In genomic region chr9:133331221-133331620, GRCh38 we compare ENCODE assay signal across 23 cellular contexts. TPM values are rescaled to one million over a fixed set of nuclear protein-coding genes. Genes with fewer than 3 reads are reported as not detected.
A peak's percentile ranks its signal among the peaks of the same experiment; 100 is the strongest.
DNase-seq lines count a peak whose midpoint lies in the region; ATAC-seq, FAIRE-seq and TF ChIP-seq lines count a peak whose summit lies in the region.
"Had no signal": no experiment of that assay in that cellular context is flagged by ENCODE, and none has a peak within 500 bp of the region (broad histone marks: within the 10 kb centered on the region; RNA-seq: fewer than 3 reads in every experiment).

No MANE protein-coding gene starts in this region.

- ATAC-seq in activated B cell treated with CpG ODN at 0.5 μM for 24 hours (ENCODE audit: low read depth) (no peak), K562 (no peak), HG03139 (IDR thresholded peaks at IDR 0.05; ENCODE audit: unreplicated experiment) (no peak)
- ATAC-seq: GM23338, left ventricle myocardium superior, mucosa of descending colon had no signal

- no peaks in the 10 kb centered on the region for H3K9me1 ChIP-seq in K562 (ENCODE audit: control insufficient read depth, insufficient read depth, low read length)

- FAIRE-seq in K562 (lab: Jason Lieb, UNC) = no peak
- FAIRE-seq: G401.6, GM19239 had no signal

- peaks cover 4 to 34% of the 10 kb centered on the region in 2 experiments; a peak in 4 of 5 replicates for H3K4me1 ChIP-seq in K562 (replicated peaks in 1 of 2; ENCODE audit: control insufficient read depth in 2 of 2, insufficient read depth in 2 of 2, low read length in 2 of 2)
- H3K4me1 ChIP-seq: SJCRH30 had no signal

- no peak overlapping the region for H3K4me3 Mint-ChIP-seq in activated B cell treated with CpG ODN at 0.5 μM for 24 hours
- H3K4me3 Mint-ChIP-seq: CD4-positive, alpha-beta T cell; GM23338; immature natural killer cell had no signal

- H3K79me2 ChIP-seq in K562 (ENCODE audit: control insufficient read depth, insufficient read depth, low read length) = peaks cover 35% of the 10 kb centered on the region

- peaks cover 4% of the 10 kb centered on the region; the same call in 1 of the 2 replicates for H4K20me1 ChIP-seq in K562 (replicated peaks; ENCODE audit: control insufficient read depth, insufficient read depth, low read length)

- TF ChIP-seq POLR2A in K562 (conservative IDR thresholded peaks at IDR 0.05) = no peak

- H3K27me3 ChIP-seq in K562 (ENCODE audit: control insufficient read depth in 2 of 2, insufficient read depth in 2 of 2, low read length in 2 of 2) = no peaks in the 10 kb centered on the region; a peak in 1 of 5 replicates
- H3K27me3 ChIP-seq: breast epithelium, SJCRH30, tibial nerve had no signal

- H3K9me3 ChIP-seq in K562 (replicated peaks; ENCODE audit: control insufficient read depth, insufficient read depth, low read depth, low read length) = 0 out of 2 replicates have a peak, but pooled peaks cover 1% of the 10 kb centered on the region
- H3K9me3 ChIP-seq: breast epithelium, mucosa of descending colon, SJCRH30, tibial nerve had no signal

- POLR2A ChIA-PET in activated B cell treated with CpG ODN at 0.5 μM for 24 hours (lab: Charles Lee) (interaction anchor here (0.7 to 2.0 kb wide), 3 partner anchors 17 to 25 kb away, joined by 3 to 5 read pairs (median 3); partner anchors contain the start of genes MED22, RPL7A, SURF1 and SURF2), K562 (lab: Yijun Ruan, JAX) (interaction anchor here (0.6 to 3.1 kb wide), 11 partner anchors 8 to 264 kb away, joined by 3 to 16 read pairs (median 4); partner anchors contain the start of genes MED22 and RPL7A)

- no peak overlapping the region for H3K4me3 ChIP-seq in K562
- H3K4me3 ChIP-seq: breast epithelium, GM23338, mucosa of descending colon, SJCRH30, tibial nerve had no signal

- peaks cover 52% of the 10 kb centered on the region for H3K36me3 ChIP-seq in K562 (ENCODE audit: control insufficient read depth, insufficient read depth, low read length)

- no peaks in the 10 kb centered on the region for H3K27me3 Mint-ChIP-seq in activated B cell treated with CpG ODN at 0.5 μM for 24 hours
- H3K27me3 Mint-ChIP-seq: CD4-positive, alpha-beta T cell; progenitor cell of endocrine pancreas; stimulated activated naive CD8-positive, alpha-beta T cell treated with anti-CD3 and anti-CD28 coated beads, Interleukin-15, Interleukin-2, amounts not matched to agents 100 ng/mL and 50 ng/mL, for 24 hours had no signal

- intact Hi-C loops in activated B cell treated with CpG ODN at 0.5 μM for 24 hours (cut with micrococcal nuclease) = loop anchor here (10.0 kb wide), 1 partner anchor 734 kb away; the partner anchor contains the start of gene BRD3
- intact Hi-C loops in K562 (cut with micrococcal nuclease) = no loop called here

- no peak overlapping the region for H2AFZ ChIP-seq in K562 (ENCODE audit: low read depth, low read length)
- H2AFZ ChIP-seq: GM23338 had no signal

- CTCF ChIA-PET in activated B cell treated with CpG ODN at 0.5 μM for 24 hours (lab: Charles Lee) = interaction anchor here (1.2 to 2.2 kb wide), 2 partner anchors 145 to 187 kb away, joined by 3 to 13 read pairs; no protein-coding TSS in a partner anchor
- CTCF ChIA-PET in K562 (lab: Yijun Ruan, JAX; ENCODE audit: low intra/inter-chr PET ratio) = no interaction called here

- H3K27ac ChIP-seq in K562 (ENCODE audit: extremely low read depth, low read depth, low read length) = no peak overlapping the region
- H3K27ac ChIP-seq: breast epithelium, SJCRH30, tibial nerve had no signal

- H3K27ac Mint-ChIP-seq in activated B cell treated with CpG ODN at 0.5 μM for 24 hours = no peak overlapping the region
- H3K27ac Mint-ChIP-seq: CD4-positive, alpha-beta T cell; GM23338; progenitor cell of endocrine pancreas had no signal

- no peak for TF ChIP-seq EP300 in K562 (IDR thresholded peaks at IDR 0.05; ENCODE audit: low read length)

- in situ Hi-C loops in K562 (cut with MboI) = loop anchor here (5.0 kb wide), 1 partner anchor 144 kb away; no protein-coding TSS in a partner anchor

- TF ChIP-seq CTCF in activated B cell treated with CpG ODN at 0.5 μM for 24 hours (IDR thresholded peaks at IDR 0.05) (no peak), K562 (IDR thresholded peaks at IDR 0.05 in 2 of 3, conservative IDR thresholded peaks at IDR 0.05 in 1 of 3; ENCODE audit: insufficient read depth in 2 of 3, low read depth in 1 of 3, low read length in 3 of 3) (no peak)

- DNase-seq in activated B cell treated with CpG ODN at 0.5 μM for 24 hours (peak; percentile 12), K562 (ENCODE audit: extremely low read depth in 1 of 4, low spot score in 3 of 4) (no peak), NCI-H1417 (lab: John Stamatoyannopoulos, UW) (no peak)
- DNase-seq: activated CD4-positive, alpha-beta T cell treated with anti-CD3 and anti-CD28 coated beads, Interleukin-2, amount 50 U/mL, for 48 hours; CD4-positive, alpha-beta T cell; dermis blood vessel endothelial cell; immature natural killer cell; KG1; left ventricle myocardium superior; mucosa of descending colon; MV-4-11; NCI-H2029; NCI-H345; SJCRH30 had no signal

- TF ChIP-seq RAD21 in K562 (CRISPR knock-in tag; conservative IDR thresholded peaks at IDR 0.05 in 1 of 2, IDR thresholded peaks at IDR 0.05 in 1 of 2) = no peak

- no peak overlapping the region for H3K4me2 ChIP-seq in K562 (ENCODE audit: insufficient read depth, low read length)
- H3K4me2 ChIP-seq: GM23338 had no signal

- TSS peak; percentile 3 for BruUV-seq in K562 (replicated peaks; lab: Mats Ljungman, UMichigan)

- WGBS in K562 (ENCODE audit: insufficient coverage, low coverage, missing lambda C conversion rate) = 92% methylated on average over 18 of the region's 19 CpGs

- H3K36me3 Mint-ChIP-seq in activated B cell treated with CpG ODN at 0.5 μM for 24 hours (ENCODE audit: low read depth) = peaks cover 68% of the 10 kb centered on the region

- no peaks in the 10 kb centered on the region for H3K9me3 Mint-ChIP-seq in activated B cell treated with CpG ODN at 0.5 μM for 24 hours
- H3K9me3 Mint-ChIP-seq: CD4-positive, alpha-beta T cell; immature natural killer cell; neural crest cell; stimulated activated naive CD8-positive, alpha-beta T cell treated with anti-CD3 and anti-CD28 coated beads, Interleukin-15, Interleukin-2, amounts not matched to agents 100 ng/mL and 50 ng/mL, for 24 hours had no signal

- peak overlapping the region in 1 of 2 experiments; percentile 59; a peak in 1 of 4 replicates for H3K9ac ChIP-seq in K562 (ENCODE audit: insufficient read depth in 1 of 2, low read depth in 2 of 2, low read length in 2 of 2)

- H3K4me1 Mint-ChIP-seq in activated B cell treated with CpG ODN at 0.5 μM for 24 hours = peaks cover 26% of the 10 kb centered on the region

RNA-seq across cellular contexts. Expression of gene SURF6, which starts 4.8 kb away (rescaled TPM):
- total RNA-seq in activated B cell treated with CpG ODN at 0.5 μM for 24 hours (22.4 and 23.9 TPM in 2 replicates), K562 (2014; rRNA removed) (61.3 and 68.3 TPM in 2 replicates), K562 (2014; rRNA removed; fragmentation: Illumina TruSeq; extraction: Trizol) (10.5 and 12.2 TPM in 2 replicates), K562 (2015; rRNA removed; fragmentation: Illumina TruSeq; extraction: Trizol) (30.4 and 31.8 TPM in 2 replicates), K562 (2021) (45.3 and 50.6 TPM in 2 replicates)
- 12.6 and 19.9 TPM in 2 replicates for total RNA-seq in K562 (2011; cell fraction: chromatin; rRNA removed; ENCODE audit: low replicate concordance)
- 16.7 and 17.7 TPM in 2 replicates for total RNA-seq in K562 (2011; cell fraction: nucleolus; rRNA removed)
- total RNA-seq in K562 (2011; cell fraction: nucleoplasm; rRNA removed) = 13.4 and 15.6 TPM in 2 replicates
- polyA plus RNA-seq in K562 (2011; rRNA removed) (12.3 and 14.3 TPM in 2 replicates), K562 (2014; fragmentation: Illumina TruSeq; extraction: Trizol) (14.7 and 26.5 TPM in 2 replicates), K562 (2014; fragmentation: Nextera tagmentation; extraction: Ambion mirVana) (1 to 10 TPM; 1.4 to 1.8 TPM), K562 (2014; rRNA removed) (52.7 and 61.5 TPM in 2 replicates)
- polyA plus RNA-seq in K562 (2011; cell fraction: cytosol; rRNA removed) = 11.6 and 21.6 TPM in 2 replicates
- 17.7 and 31.0 TPM in 2 replicates for polyA plus RNA-seq in K562 (2011; cell fraction: nucleus; rRNA removed)
- polyA plus RNA-seq in K562 (2012) = 23.2 and 31.5 TPM in 2 replicates
- 5.3 TPM in 2 replicates for polyA minus RNA-seq in K562 (2011; rRNA and poly(A)+ RNA removed)
- polyA minus RNA-seq in K562 (2011; cell fraction: cytosol; rRNA and poly(A)+ RNA removed) = 8.6 and 9.6 TPM in 2 replicates
- 5.5 and 8.2 TPM in 2 replicates for polyA minus RNA-seq in K562 (2011; cell fraction: nucleus; rRNA and poly(A)+ RNA removed)

RNA-seq across cellular contexts. Expression of gene MED22, which starts 16.7 kb away (rescaled TPM):
- 40.7 and 45.7 TPM in 2 replicates for total RNA-seq in activated B cell treated with CpG ODN at 0.5 μM for 24 hours
- total RNA-seq in K562 (2011; cell fraction: chromatin; rRNA removed; ENCODE audit: low replicate concordance) = 32.2 and 75.9 TPM in 2 replicates
- 43.3 and 44.7 TPM in 2 replicates for total RNA-seq in K562 (2011; cell fraction: nucleolus; rRNA removed)
- 40.6 and 56.1 TPM in 2 replicates for total RNA-seq in K562 (2011; cell fraction: nucleoplasm; rRNA removed)
- total RNA-seq in K562 (2014; rRNA removed) = 27.2 and 28.0 TPM in 2 replicates
- total RNA-seq in K562 (2014; rRNA removed; fragmentation: Illumina TruSeq; extraction: Trizol) = 7.7 and 9.4 TPM in 2 replicates
- total RNA-seq in K562 (2015; rRNA removed; fragmentation: Illumina TruSeq; extraction: Trizol) = 22.3 and 22.6 TPM in 2 replicates
- 32.4 and 35.6 TPM in 2 replicates for total RNA-seq in K562 (2021)
- 23.4 and 33.6 TPM in 2 replicates for polyA plus RNA-seq in K562 (2011; rRNA removed)
- 28.9 and 48.4 TPM in 2 replicates for polyA plus RNA-seq in K562 (2011; cell fraction: cytosol; rRNA removed)
- polyA plus RNA-seq in K562 (2011; cell fraction: nucleus; rRNA removed) = 91.8 and 102 TPM in 2 replicates
- polyA plus RNA-seq in K562 (2012) = 24.0 and 26.3 TPM in 2 replicates
- polyA plus RNA-seq in K562 (2014; fragmentation: Illumina TruSeq; extraction: Trizol) = 15.5 and 23.8 TPM in 2 replicates
- polyA plus RNA-seq in K562 (2014; fragmentation: Nextera tagmentation; extraction: Ambion mirVana) = 1 to 10 TPM in 1 of 2 experiments, under 1 TPM in 1; 0.73 to 1.4 TPM
- polyA plus RNA-seq in K562 (2014; rRNA removed) = 32.6 and 34.8 TPM in 2 replicates
- polyA minus RNA-seq in K562 (2011; rRNA and poly(A)+ RNA removed) = 12.6 and 25.7 TPM in 2 replicates
- 16.2 and 27.5 TPM in 2 replicates for polyA minus RNA-seq in K562 (2011; cell fraction: cytosol; rRNA and poly(A)+ RNA removed)
- 15.6 and 19.2 TPM in 2 replicates for polyA minus RNA-seq in K562 (2011; cell fraction: nucleus; rRNA and poly(A)+ RNA removed)

RNA-seq across cellular contexts. Expression of gene RPL7A, which starts 16.8 kb away (rescaled TPM):
- 3,786 and 4,134 TPM in 2 replicates for total RNA-seq in activated B cell treated with CpG ODN at 0.5 μM for 24 hours
- total RNA-seq in K562 (2011; cell fraction: chromatin; rRNA removed; ENCODE audit: low replicate concordance) = 435 and 818 TPM in 2 replicates
- total RNA-seq in K562 (2011; cell fraction: nucleolus; rRNA removed) = 981 and 1,003 TPM in 2 replicates
- total RNA-seq in K562 (2011; cell fraction: nucleoplasm; rRNA removed) = 983 and 1,497 TPM in 2 replicates
- total RNA-seq in K562 (2014; rRNA removed) = 2,031 and 2,305 TPM in 2 replicates
- 2,847 and 3,141 TPM in 2 replicates for total RNA-seq in K562 (2014; rRNA removed; fragmentation: Illumina TruSeq; extraction: Trizol)
- total RNA-seq in K562 (2015; rRNA removed; fragmentation: Illumina TruSeq; extraction: Trizol) = 3,167 and 3,195 TPM in 2 replicates
- total RNA-seq in K562 (2021) = 2,893 and 3,009 TPM in 2 replicates
- 2,555 and 3,221 TPM in 2 replicates for polyA plus RNA-seq in K562 (2011; rRNA removed)
- polyA plus RNA-seq in K562 (2011; cell fraction: cytosol; rRNA removed) = 2,594 and 3,399 TPM in 2 replicates
- polyA plus RNA-seq in K562 (2011; cell fraction: nucleus; rRNA removed) = 1,411 and 1,919 TPM in 2 replicates
- 2,443 and 5,674 TPM in 2 replicates for polyA plus RNA-seq in K562 (2012)
- polyA plus RNA-seq in K562 (2014; fragmentation: Illumina TruSeq; extraction: Trizol) = 3,627 and 3,760 TPM in 2 replicates
- polyA plus RNA-seq in K562 (2014; fragmentation: Nextera tagmentation; extraction: Ambion mirVana) = 1,000 to 10,000 TPM; 1,935 to 2,418 TPM
- polyA plus RNA-seq in K562 (2014; rRNA removed) = 2,051 and 2,652 TPM in 2 replicates
- polyA minus RNA-seq in K562 (2011; rRNA and poly(A)+ RNA removed) = 2,918 and 2,983 TPM in 2 replicates
- 1,280 and 1,366 TPM in 2 replicates for polyA minus RNA-seq in K562 (2011; cell fraction: cytosol; rRNA and poly(A)+ RNA removed)
- 400 and 734 TPM in 2 replicates for polyA minus RNA-seq in K562 (2011; cell fraction: nucleus; rRNA and poly(A)+ RNA removed)

RNA-seq across cellular contexts. Expression of gene SURF1, which starts 25.1 kb away (rescaled TPM):
- total RNA-seq in activated B cell treated with CpG ODN at 0.5 μM for 24 hours (33.6 and 38.9 TPM in 2 replicates), K562 (2014; rRNA removed) (17.9 and 20.8 TPM in 2 replicates), K562 (2014; rRNA removed; fragmentation: Illumina TruSeq; extraction: Trizol) (20.9 and 21.2 TPM in 2 replicates), K562 (2015; rRNA removed; fragmentation: Illumina TruSeq; extraction: Trizol) (15.5 and 16.6 TPM in 2 replicates), K562 (2021) (26.7 and 26.8 TPM in 2 replicates)
- total RNA-seq in K562 (2011; cell fraction: chromatin; rRNA removed; ENCODE audit: low replicate concordance) = 14.8 and 38.0 TPM in 2 replicates
- total RNA-seq in K562 (2011; cell fraction: nucleolus; rRNA removed) = 35.1 and 38.5 TPM in 2 replicates
- total RNA-seq in K562 (2011; cell fraction: nucleoplasm; rRNA removed) = 27.0 and 30.6 TPM in 2 replicates
- polyA plus RNA-seq in K562 (2011; rRNA removed) (28.6 and 29.8 TPM in 2 replicates), K562 (2014; fragmentation: Illumina TruSeq; extraction: Trizol) (19.1 and 22.2 TPM in 2 replicates), K562 (2014; fragmentation: Nextera tagmentation; extraction: Ambion mirVana) (10 to 100 TPM; 16.1 to 16.3 TPM), K562 (2014; rRNA removed) (30.4 and 31.3 TPM in 2 replicates)
- polyA plus RNA-seq in K562 (2011; cell fraction: cytosol; rRNA removed) = 20.7 and 21.2 TPM in 2 replicates
- polyA plus RNA-seq in K562 (2011; cell fraction: nucleus; rRNA removed) = 52.8 and 56.6 TPM in 2 replicates
- 23.6 and 38.1 TPM in 2 replicates for polyA plus RNA-seq in K562 (2012)
- polyA minus RNA-seq in K562 (2011; rRNA and poly(A)+ RNA removed) = 10.4 and 13.1 TPM in 2 replicates
- 6.1 and 6.4 TPM in 2 replicates for polyA minus RNA-seq in K562 (2011; cell fraction: cytosol; rRNA and poly(A)+ RNA removed)
- 7.0 and 9.7 TPM in 2 replicates for polyA minus RNA-seq in K562 (2011; cell fraction: nucleus; rRNA and poly(A)+ RNA removed)

RNA-seq across cellular contexts. Expression of gene SURF2, which starts 25.1 kb away (rescaled TPM):
- total RNA-seq in activated B cell treated with CpG ODN at 0.5 μM for 24 hours (17.3 and 17.8 TPM in 2 replicates), K562 (2014; rRNA removed) (82.5 and 83.0 TPM in 2 replicates), K562 (2014; rRNA removed; fragmentation: Illumina TruSeq; extraction: Trizol) (18.6 and 19.8 TPM in 2 replicates), K562 (2015; rRNA removed; fragmentation: Illumina TruSeq; extraction: Trizol) (37.0 and 37.3 TPM in 2 replicates), K562 (2021) (38.3 and 43.3 TPM in 2 replicates)
- 2.1 and 4.8 TPM in 2 replicates for total RNA-seq in K562 (2011; cell fraction: chromatin; rRNA removed; ENCODE audit: low replicate concordance)
- total RNA-seq in K562 (2011; cell fraction: nucleolus; rRNA removed) = 5.7 and 6.1 TPM in 2 replicates
- total RNA-seq in K562 (2011; cell fraction: nucleoplasm; rRNA removed) = 3.4 and 7.6 TPM in 2 replicates
- polyA plus RNA-seq in K562 (2011; rRNA removed) (7.3 and 9.7 TPM in 2 replicates), K562 (2014; fragmentation: Illumina TruSeq; extraction: Trizol) (21.3 and 32.2 TPM in 2 replicates), K562 (2014; fragmentation: Nextera tagmentation; extraction: Ambion mirVana) (10 to 100 TPM in 1 of 2 experiments, 1 to 10 TPM in 1; 5.5 to 10.2 TPM), K562 (2014; rRNA removed) (52.4 and 58.9 TPM in 2 replicates)
- 11.8 and 44.2 TPM in 2 replicates for polyA plus RNA-seq in K562 (2011; cell fraction: cytosol; rRNA removed)
- 6.8 and 14.0 TPM in 2 replicates for polyA plus RNA-seq in K562 (2011; cell fraction: nucleus; rRNA removed)
- polyA plus RNA-seq in K562 (2012) = 30.9 and 47.7 TPM in 2 replicates
- 7.6 TPM in 2 replicates for polyA minus RNA-seq in K562 (2011; rRNA and poly(A)+ RNA removed)
- 10.3 and 16.3 TPM in 2 replicates for polyA minus RNA-seq in K562 (2011; cell fraction: cytosol; rRNA and poly(A)+ RNA removed)
- 4.1 and 4.2 TPM in 2 replicates for polyA minus RNA-seq in K562 (2011; cell fraction: nucleus; rRNA and poly(A)+ RNA removed)
